22 cellular contexts compared by ENCODE assay signal in the genomic region with DNA sequence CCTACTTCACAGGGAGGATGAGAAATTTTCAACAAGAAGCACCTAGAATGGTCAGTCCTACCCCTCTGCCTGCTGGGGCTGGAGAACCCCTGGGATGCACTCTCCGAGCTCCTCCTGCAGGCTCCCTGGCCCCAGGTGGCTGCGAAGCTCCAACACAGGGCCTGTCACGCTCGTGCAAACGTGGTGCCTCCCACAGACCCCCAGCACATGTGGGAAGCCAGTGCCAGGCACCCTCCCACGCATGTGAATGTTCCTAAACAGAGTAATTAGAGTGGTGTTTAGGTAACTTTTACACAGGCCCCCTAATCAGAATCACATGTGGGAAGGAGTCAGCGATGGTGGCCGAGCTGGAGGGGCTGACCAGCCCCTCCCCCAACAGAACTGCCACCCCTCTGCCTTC. TPM values are rescaled to one million over a fixed set of nuclear protein-coding genes. Genes with fewer than 3 reads are reported as not detected.
A peak's percentile ranks its signal among the peaks of the same experiment; 100 is the strongest.
DNase-seq lines count a peak whose midpoint lies in the region; ATAC-seq and TF ChIP-seq lines count a peak whose summit lies in the region.
"Had no signal": no experiment of that assay in that cellular context is flagged by ENCODE, and none has a peak within 500 bp of the region (broad histone marks: within the 10 kb centered on the region; RNA-seq: fewer than 3 reads in every experiment).

No MANE protein-coding gene starts in this region.

- no peak overlapping the region for H3K4me3 ChIP-seq in HEK293 (ENCODE audit: low read depth, low read length)
- no peak overlapping the region for H3K4me3 ChIP-seq in fibroblast of mammary gland (ENCODE audit: control insufficient read depth, low read depth, low read length)
- H3K4me3 ChIP-seq in osteoblast (ENCODE audit: insufficient read depth, low read length) = no peak overlapping the region
- H3K4me3 ChIP-seq: A549, GM23248 had no signal

- peaks cover 46% of the 10 kb centered on the region for H4K20me1 ChIP-seq in osteoblast (ENCODE audit: insufficient read depth, low read length)

- H3K4me2 ChIP-seq in osteoblast (ENCODE audit: insufficient read depth, low read length) = no peak overlapping the region
- H3K4me2 ChIP-seq: A549 had no signal

- ATAC-seq in GM19467 (IDR thresholded peaks at IDR 0.05; ENCODE audit: unreplicated experiment) = no peak
- no peak for ATAC-seq in GM18868 (IDR thresholded peaks at IDR 0.05; ENCODE audit: unreplicated experiment)
- no peak for ATAC-seq in foreskin keratinocyte
- ATAC-seq: A549, HepG2 had no signal

- H3K4me1 ChIP-seq in HEK293 (ENCODE audit: control insufficient read depth, insufficient read depth, low read length) = no peaks in the 10 kb centered on the region
- H3K4me1 ChIP-seq in osteoblast (ENCODE audit: insufficient read depth, low read length) = no peaks in the 10 kb centered on the region
- H3K4me1 ChIP-seq in foreskin keratinocyte = no peaks in the 10 kb centered on the region
- H3K4me1 ChIP-seq: A549, Caco-2 had no signal

- H3K36me3 ChIP-seq in HEK293 (ENCODE audit: control insufficient read depth in 2 of 2, insufficient read depth in 1 of 2, low read length in 2 of 2) (no peaks in the 10 kb centered on the region), osteoblast (ENCODE audit: insufficient read depth, low read length) (no peaks in the 10 kb centered on the region)

- TF ChIP-seq CTCF in HEK293 (tag by site-specific recombination; IDR thresholded peaks at IDR 0.05) = no peak
- TF ChIP-seq CTCF in fibroblast of mammary gland (conservative IDR thresholded peaks at IDR 0.05; ENCODE audit: control insufficient read depth, insufficient read depth, low read depth, low read length) = no peak
- no peak for TF ChIP-seq CTCF in osteoblast (IDR thresholded peaks at IDR 0.05; ENCODE audit: extremely low read depth, low read depth, low read length)
- TF ChIP-seq CTCF in foreskin keratinocyte (conservative IDR thresholded peaks at IDR 0.05) = no peak

- H3K27ac ChIP-seq in HEK293 (ENCODE audit: extremely low read depth, low read depth, low read length) = no peak overlapping the region
- no peak overlapping the region for H3K27ac ChIP-seq in osteoblast (ENCODE audit: low read depth, low read length)
- H3K27ac ChIP-seq in foreskin keratinocyte = no peak overlapping the region
- H3K27ac ChIP-seq: 22Rv1, A549, C4-2B, GM23248 had no signal

- H3K27me3 ChIP-seq in osteoblast (ENCODE audit: insufficient read depth, low read length) (no peaks in the 10 kb centered on the region), foreskin keratinocyte (peaks cover 19% of the 10 kb centered on the region)

- H2AFZ ChIP-seq in osteoblast (ENCODE audit: low read length) = no peak overlapping the region
- H2AFZ ChIP-seq: GM23248 had no signal

- CTCF ChIA-PET in HEK293 (lab: Yijun Ruan, JAX) = interaction anchor here (1.1 to 2.0 kb wide), 2 partner anchors 18 to 43 kb away, joined by 3 to 7 read pairs; no protein-coding TSS in a partner anchor

- H3K79me2 ChIP-seq in osteoblast (ENCODE audit: insufficient read depth, low read length) = no peaks in the 10 kb centered on the region

- DNase-seq in fibroblast of mammary gland (ENCODE audit: low read depth) (peak; percentile 30), left kidney (ENCODE audit: low read depth, low spot score) (peak; percentile 62), osteoblast (ENCODE audit: insufficient read length, low spot score, missing footprints) (peak; percentile 25), foreskin keratinocyte (no peak), NCI-H1092 (lab: John Stamatoyannopoulos, UW) (no peak)
- DNase-seq: AML-193; Caco-2; CD4-positive, alpha-beta T cell; DMS153; DMS79; GDM1; GM23248; HCEC 1CT; HFFc6 had no signal

- POLR2A ChIA-PET in HEK293 (lab: Yijun Ruan, JAX) = no interaction called here

- H3K9me3 ChIP-seq in HEK293 (ENCODE audit: control insufficient read depth, insufficient read depth, low read depth, low read length) = no peaks in the 10 kb centered on the region
- no peaks in the 10 kb centered on the region for H3K9me3 ChIP-seq in osteoblast (ENCODE audit: low read depth, low read length)
- H3K9me3 ChIP-seq: A549, Caco-2 had no signal

TF ChIP-seq in HEK293, 187 proteins besides CTCF, POLR2A, EP300 and RAD21:
- TF ChIP-seq ZNF544 (tag by site-specific recombination; IDR thresholded peaks at IDR 0.05) = no peak
- peak; percentile 89 for TF ChIP-seq ZFHX2 (tag by site-specific recombination; conservative IDR thresholded peaks at IDR 0.05)
- no peak for TF ChIP-seq GLIS1 (tag by site-specific recombination; IDR thresholded peaks at IDR 0.05)
- no peak for TF ChIP-seq ZNF274 (IDR thresholded peaks at IDR 0.05; ENCODE audit: low read length)
- no peak for TF ChIP-seq ZNF274 (tag by site-specific recombination; IDR thresholded peaks at IDR 0.05; ENCODE audit: borderline replicate concordance)
- TF ChIP-seq, protein P1, sequence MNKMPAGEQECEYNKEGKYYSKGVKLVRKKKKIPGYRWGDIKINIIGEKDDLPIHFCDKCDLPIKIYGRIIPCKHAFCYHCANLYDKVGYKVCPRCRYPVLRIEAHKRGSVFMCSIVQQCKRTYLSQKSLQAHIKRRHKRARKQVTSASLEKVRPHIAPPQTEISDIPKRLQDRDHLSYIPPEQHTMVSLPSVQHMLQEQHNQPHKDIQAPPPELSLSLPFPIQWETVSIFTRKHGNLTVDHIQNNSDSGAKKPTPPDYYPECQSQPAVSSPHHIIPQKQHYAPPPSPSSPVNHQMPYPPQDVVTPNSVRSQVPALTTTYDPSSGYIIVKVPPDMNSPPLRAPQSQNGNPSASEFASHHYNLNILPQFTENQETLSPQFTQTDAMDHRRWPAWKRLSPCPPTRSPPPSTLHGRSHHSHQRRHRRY (tag by site-specific recombination; IDR thresholded peaks at IDR 0.05) = no peak
- peak; percentile 81 for TF ChIP-seq EGR2 (tag by site-specific recombination; IDR thresholded peaks at IDR 0.05; ENCODE audit: low read depth)
- no peak for TF ChIP-seq ZNF366 (tag by site-specific recombination; conservative IDR thresholded peaks at IDR 0.05)
- TF ChIP-seq, protein P2, sequence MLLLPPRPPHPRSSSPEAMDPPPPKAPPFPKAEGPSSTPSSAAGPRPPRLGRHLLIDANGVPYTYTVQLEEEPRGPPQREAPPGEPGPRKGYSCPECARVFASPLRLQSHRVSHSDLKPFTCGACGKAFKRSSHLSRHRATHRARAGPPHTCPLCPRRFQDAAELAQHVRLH (tag by site-specific recombination; IDR thresholded peaks at IDR 0.05) = no peak
- TF ChIP-seq ZNF501 (tag by site-specific recombination; IDR thresholded peaks at IDR 0.05) = no peak
- TF ChIP-seq, protein P3, sequence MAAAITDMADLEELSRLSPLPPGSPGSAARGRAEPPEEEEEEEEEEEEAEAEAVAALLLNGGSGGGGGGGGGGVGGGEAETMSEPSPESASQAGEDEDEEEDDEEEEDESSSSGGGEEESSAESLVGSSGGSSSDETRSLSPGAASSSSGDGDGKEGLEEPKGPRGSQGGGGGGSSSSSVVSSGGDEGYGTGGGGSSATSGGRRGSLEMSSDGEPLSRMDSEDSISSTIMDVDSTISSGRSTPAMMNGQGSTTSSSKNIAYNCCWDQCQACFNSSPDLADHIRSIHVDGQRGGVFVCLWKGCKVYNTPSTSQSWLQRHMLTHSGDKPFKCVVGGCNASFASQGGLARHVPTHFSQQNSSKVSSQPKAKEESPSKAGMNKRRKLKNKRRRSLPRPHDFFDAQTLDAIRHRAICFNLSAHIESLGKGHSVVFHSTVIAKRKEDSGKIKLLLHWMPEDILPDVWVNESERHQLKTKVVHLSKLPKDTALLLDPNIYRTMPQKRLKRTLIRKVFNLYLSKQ (tag by site-specific recombination; IDR thresholded peaks at IDR 0.05; ENCODE audit: borderline replicate concordance) = no peak
- no peak for TF ChIP-seq ZNF654 (tag by site-specific recombination; IDR thresholded peaks at IDR 0.05; ENCODE audit: low read depth)
- no peak for TF ChIP-seq ZNF266 (tag by site-specific recombination; IDR thresholded peaks at IDR 0.05; ENCODE audit: low read depth)
- TF ChIP-seq, protein P4, sequence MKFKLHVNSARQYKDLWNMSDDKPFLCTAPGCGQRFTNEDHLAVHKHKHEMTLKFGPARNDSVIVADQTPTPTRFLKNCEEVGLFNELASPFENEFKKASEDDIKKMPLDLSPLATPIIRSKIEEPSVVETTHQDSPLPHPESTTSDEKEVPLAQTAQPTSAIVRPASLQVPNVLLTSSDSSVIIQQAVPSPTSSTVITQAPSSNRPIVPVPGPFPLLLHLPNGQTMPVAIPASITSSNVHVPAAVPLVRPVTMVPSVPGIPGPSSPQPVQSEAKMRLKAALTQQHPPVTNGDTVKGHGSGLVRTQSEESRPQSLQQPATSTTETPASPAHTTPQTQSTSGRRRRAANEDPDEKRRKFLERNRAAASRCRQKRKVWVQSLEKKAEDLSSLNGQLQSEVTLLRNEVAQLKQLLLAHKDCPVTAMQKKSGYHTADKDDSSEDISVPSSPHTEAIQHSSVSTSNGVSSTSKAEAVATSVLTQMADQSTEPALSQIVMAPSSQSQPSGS (tag by site-specific recombination; IDR thresholded peaks at IDR 0.05; ENCODE audit: low read depth) = no peak
- TF ChIP-seq, protein P5, sequence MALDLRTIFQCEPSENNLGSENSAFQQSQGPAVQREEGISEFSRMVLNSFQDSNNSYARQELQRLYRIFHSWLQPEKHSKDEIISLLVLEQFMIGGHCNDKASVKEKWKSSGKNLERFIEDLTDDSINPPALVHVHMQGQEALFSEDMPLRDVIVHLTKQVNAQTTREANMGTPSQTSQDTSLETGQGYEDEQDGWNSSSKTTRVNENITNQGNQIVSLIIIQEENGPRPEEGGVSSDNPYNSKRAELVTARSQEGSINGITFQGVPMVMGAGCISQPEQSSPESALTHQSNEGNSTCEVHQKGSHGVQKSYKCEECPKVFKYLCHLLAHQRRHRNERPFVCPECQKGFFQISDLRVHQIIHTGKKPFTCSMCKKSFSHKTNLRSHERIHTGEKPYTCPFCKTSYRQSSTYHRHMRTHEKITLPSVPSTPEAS (tag by site-specific recombination; IDR thresholded peaks at IDR 0.05) = no peak
- TF ChIP-seq ZBTB48 (tag by site-specific recombination; IDR thresholded peaks at IDR 0.05) = no peak
TF ChIP-seq in HEK293: peak in this region for 2.

RNA-seq across cellular contexts. Expression of a gene that starts 28.4 kb away (rescaled TPM):
- total RNA-seq in osteoblast (2.4 and 2.9 TPM in 2 replicates), foreskin keratinocyte (not detected in 2 replicates)
- polyA plus RNA-seq in foreskin keratinocyte = not detected in 2 replicates
- total RNA-seq: Caco-2; CD4-positive, alpha-beta T cell; HepG2 had no signal
- polyA plus RNA-seq: IgD-negative memory B cell had no signal

Comparison
In these comparisons a context has a peak if more than half of its experiments do, and no peak if none do; other contexts are left out.
1. DNase-seq: peak in fibroblast of mammary gland (single experiment), left kidney (single experiment) and osteoblast (single experiment); none in foreskin keratinocyte (0 of 2) and NCI-H1092 (single experiment).